In the genomic region with DNA sequence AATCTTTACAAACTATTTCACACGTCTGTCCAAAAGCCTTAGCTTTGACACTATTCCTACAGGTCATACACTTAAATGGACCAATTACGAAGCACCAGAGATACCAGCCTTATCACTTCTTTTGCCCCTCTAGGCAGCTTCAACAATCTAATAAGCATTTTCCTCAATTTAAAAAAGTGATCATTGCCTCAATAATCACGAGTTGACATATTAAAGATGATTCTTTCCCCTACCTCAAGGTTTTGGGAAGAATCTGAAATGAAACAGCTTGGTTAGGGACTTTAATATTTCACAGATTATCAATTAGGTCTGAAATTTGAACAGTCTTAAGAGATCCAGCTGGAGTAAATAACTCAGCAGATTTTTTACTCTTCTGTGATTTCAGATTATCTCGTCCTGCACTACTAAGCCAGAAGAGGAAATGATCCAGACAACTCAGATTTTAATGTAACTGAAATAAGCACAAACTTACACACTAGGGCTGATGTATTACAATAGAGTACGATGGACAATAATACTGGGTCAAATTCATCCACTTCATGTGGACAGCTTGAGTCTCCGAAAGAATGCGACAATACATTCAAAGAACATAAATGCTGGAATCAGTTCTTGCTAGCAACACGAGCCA, we compare ENCODE assay signal across 12 cellular contexts. TPM values are rescaled to one million over a fixed set of nuclear protein-coding genes. Genes with fewer than 3 reads are reported as not detected.
A peak's percentile ranks its signal among the peaks of the same experiment; 100 is the strongest.
DNase-seq lines count a peak whose midpoint lies in the region; ATAC-seq, FAIRE-seq and TF ChIP-seq lines count a peak whose summit lies in the region.
"Had no signal": no experiment of that assay in that cellular context is flagged by ENCODE, and none has a peak within 500 bp of the region (broad histone marks: within the 10 kb centered on the region; RNA-seq: fewer than 3 reads in every experiment).

No MANE protein-coding gene starts in this region.

- POLR2A ChIA-PET in endothelial cell of umbilical vein (lab: Charles Lee): interaction anchor here (0.7 kb wide), 1 partner anchor 17 kb away, joined by 7 read pairs; no protein-coding TSS in a partner anchor

- no peak for DNase-seq in activated naive CD4-positive, alpha-beta T cell treated with anti-CD3 and anti-CD28 coated beads, Interleukin-2, amount 50 U/mL, for 16 hours
- peak; percentile 13 for DNase-seq in endothelial cell of umbilical vein (ENCODE audit: low read depth, low spot score)
- DNase-seq in stimulated activated naive B cell treated with anti-CD40 and anti-IgM and Interleukin-4, amounts not matched to agents 10 μg/mL and 1 μg/mL and 100 μg/mL, for 72 hours: no peak
- no peak for DNase-seq in MG63
- DNase-seq in NCI-H748 (lab: John Stamatoyannopoulos, UW; ENCODE audit: unreplicated experiment): no peak
- DNase-seq: activated naive CD8-positive, alpha-beta T cell treated with anti-CD3 and anti-CD28 coated beads, Interleukin-2, amount 10 ng/mL, durations not matched to agents 7 days and 5 days; effector CD8-positive, alpha-beta T cell; KG1; spleen had no signal

- H3K4me1 ChIP-seq in KMS-11 (ENCODE audit: low read depth, poor library complexity, severe bottlenecking): peaks cover 49% of the 10 kb centered on the region
- peaks cover 2% of the 10 kb centered on the region for H3K4me1 ChIP-seq in endothelial cell of umbilical vein (ENCODE audit: control insufficient read depth, extremely low read depth, insufficient read depth, low read length)

- H3K27ac ChIP-seq in KMS-11 (no peak overlapping the region), endothelial cell of umbilical vein (ENCODE audit: insufficient read depth, low read depth, low read length) (no peak overlapping the region)

- no peak for TF ChIP-seq POLR2A in endothelial cell of umbilical vein (IDR thresholded peaks at IDR 0.05; ENCODE audit: low read depth, low read length)

- H3K9me3 Mint-ChIP-seq in activated naive CD4-positive, alpha-beta T cell treated with anti-CD3 and anti-CD28 coated beads, Interleukin-2, amount 50 U/mL, for 24 hours: no peaks in the 10 kb centered on the region
- H3K9me3 Mint-ChIP-seq in stimulated activated naive B cell treated with anti-CD40 and anti-IgM and Interleukin-4, amounts not matched to agents 10 μg/mL and 1 μg/mL and 100 μg/mL, for 72 hours: no peaks in the 10 kb centered on the region
- H3K9me3 Mint-ChIP-seq: activated naive CD8-positive, alpha-beta T cell treated with anti-CD3 and anti-CD28 coated beads, Interleukin-2, amount 10 ng/mL, durations not matched to agents 7 days and 5 days had no signal

- H3K27me3 ChIP-seq in KMS-11 (ENCODE audit: insufficient read depth, low read depth) (no peaks in the 10 kb centered on the region), endothelial cell of umbilical vein (ENCODE audit: control insufficient read depth in 2 of 2, insufficient read depth in 2 of 2, low read length in 2 of 2) (no peaks in the 10 kb centered on the region), MG63 (no peaks in the 10 kb centered on the region)
- H3K27me3 ChIP-seq: spleen had no signal

- no peak for FAIRE-seq in endothelial cell of umbilical vein (lab: Jason Lieb, UNC)

- H3K36me3 ChIP-seq in KMS-11 (ENCODE audit: insufficient read depth): no peaks in the 10 kb centered on the region
- H3K36me3 ChIP-seq in endothelial cell of umbilical vein (ENCODE audit: control insufficient read depth in 2 of 2, extremely low read depth in 1 of 2, insufficient read depth in 2 of 2, low read length in 2 of 2): no peaks in the 10 kb centered on the region
- peaks cover 8% of the 10 kb centered on the region; the same call in 1 of the 2 replicates for H3K36me3 ChIP-seq in MG63
- H3K36me3 ChIP-seq: spleen had no signal

- H3K9me3 ChIP-seq in endothelial cell of umbilical vein (replicated peaks; ENCODE audit: control insufficient read depth, insufficient read depth, low read length) (no peaks in the 10 kb centered on the region), MG63 (no peaks in the 10 kb centered on the region)
- H3K9me3 ChIP-seq: spleen had no signal

- peak overlapping the region; percentile 33; the same call in 1 of the 2 replicates for H3K4me2 ChIP-seq in KMS-11
- H3K4me2 ChIP-seq in endothelial cell of umbilical vein (ENCODE audit: insufficient read depth, low read length): no peak overlapping the region

- H4K20me1 ChIP-seq in KMS-11 (ENCODE audit: insufficient read depth) (peaks cover 60% of the 10 kb centered on the region), endothelial cell of umbilical vein (replicated peaks; ENCODE audit: control insufficient read depth, extremely low read depth, insufficient read depth, low read length) (peaks cover 17% of the 10 kb centered on the region)

- H3K4me3 ChIP-seq in KMS-11 (IDR thresholded peaks at IDR 0.05; ENCODE audit: insufficient read depth, low read depth, low read length) (no peak overlapping the region), endothelial cell of umbilical vein (replicated peaks in 1 of 3; ENCODE audit: insufficient read depth in 1 of 3, low read depth in 1 of 3, low read length in 3 of 3) (no peak overlapping the region), MG63 (no peak overlapping the region)
- H3K4me3 ChIP-seq: spleen had no signal

- no peaks in the 10 kb centered on the region for H3K36me3 Mint-ChIP-seq in activated naive CD4-positive, alpha-beta T cell treated with anti-CD3 and anti-CD28 coated beads, Interleukin-2, amount 50 U/mL, for 24 hours
- H3K36me3 Mint-ChIP-seq in stimulated activated naive B cell treated with anti-CD40 and anti-IgM and Interleukin-4, amounts not matched to agents 10 μg/mL and 1 μg/mL and 100 μg/mL, for 72 hours: peaks cover 5 to 17% of the 10 kb centered on the region in 2 donors

- intact Hi-C loops in endothelial cell of umbilical vein (cut with micrococcal nuclease): loop anchor here (10.0 kb wide), 1 partner anchor 851 kb away; no protein-coding TSS in a partner anchor

- dilution Hi-C loops in endothelial cell of umbilical vein (cut with MboI; ENCODE audit: extremely low pct_ligation_motif_present, low sequenced_read_pairs): no loop called here

- H2AFZ ChIP-seq in KMS-11 (ENCODE audit: low read depth): no peak overlapping the region
- no peak overlapping the region for H2AFZ ChIP-seq in endothelial cell of umbilical vein (ENCODE audit: low read depth, low read length)

- peaks cover 2% of the 10 kb centered on the region for H3K9me1 ChIP-seq in endothelial cell of umbilical vein (replicated peaks; ENCODE audit: control insufficient read depth, extremely low read depth, insufficient read depth, low read length)

- peaks cover 93% of the 10 kb centered on the region for H3K4me1 Mint-ChIP-seq in activated naive CD4-positive, alpha-beta T cell treated with anti-CD3 and anti-CD28 coated beads, Interleukin-2, amount 50 U/mL, for 24 hours
- H3K4me1 Mint-ChIP-seq in stimulated activated naive B cell treated with anti-CD40 and anti-IgM and Interleukin-4, amounts not matched to agents 10 μg/mL and 1 μg/mL and 100 μg/mL, for 72 hours: peaks cover 54 to 94% of the 10 kb centered on the region in 2 donors

- no TSS peak for BruUV-seq in endothelial cell of umbilical vein (replicated peaks; lab: Mats Ljungman, UMichigan)

- H3K27me3 Mint-ChIP-seq in activated naive CD4-positive, alpha-beta T cell treated with anti-CD3 and anti-CD28 coated beads, Interleukin-2, amount 50 U/mL, for 24 hours: no peaks in the 10 kb centered on the region
- H3K27me3 Mint-ChIP-seq in stimulated activated naive B cell treated with anti-CD40 and anti-IgM and Interleukin-4, amounts not matched to agents 10 μg/mL and 1 μg/mL and 100 μg/mL, for 72 hours: no peaks in the 10 kb centered on the region
- H3K27me3 Mint-ChIP-seq: activated naive CD8-positive, alpha-beta T cell treated with anti-CD3 and anti-CD28 coated beads, Interleukin-2, amount 10 ng/mL, durations not matched to agents 7 days and 5 days had no signal

- no peak overlapping the region for H3K9ac ChIP-seq in KMS-11
- no peak overlapping the region for H3K9ac ChIP-seq in endothelial cell of umbilical vein (replicated peaks; ENCODE audit: extremely low read depth, insufficient read depth, low read length)

- TF ChIP-seq CTCF in KMS-11 (conservative IDR thresholded peaks at IDR 0.05; ENCODE audit: low read depth, low read length): no peak
- TF ChIP-seq CTCF in endothelial cell of umbilical vein (IDR thresholded peaks at IDR 0.05; ENCODE audit: extremely low read depth in 1 of 2, insufficient read depth in 1 of 2, low read depth in 1 of 2, low read length in 2 of 2): no peak

- peak overlapping the region; percentile 57 for H3K4me3 Mint-ChIP-seq in activated naive CD4-positive, alpha-beta T cell treated with anti-CD3 and anti-CD28 coated beads, Interleukin-2, amount 50 U/mL, for 24 hours
- H3K4me3 Mint-ChIP-seq in stimulated activated naive B cell treated with anti-CD40 and anti-IgM and Interleukin-4, amounts not matched to agents 10 μg/mL and 1 μg/mL and 100 μg/mL, for 72 hours: peak overlapping the region in 1 of 2 donors; percentile 32
- H3K4me3 Mint-ChIP-seq: activated naive CD8-positive, alpha-beta T cell treated with anti-CD3 and anti-CD28 coated beads, Interleukin-2, amount 10 ng/mL, durations not matched to agents 7 days and 5 days had no signal

- H3K27ac Mint-ChIP-seq in activated naive CD4-positive, alpha-beta T cell treated with anti-CD3 and anti-CD28 coated beads, Interleukin-2, amount 50 U/mL, for 24 hours: peak overlapping the region; percentile 61
- peak overlapping the region; percentile 83 for H3K27ac Mint-ChIP-seq in stimulated activated naive B cell treated with anti-CD40 and anti-IgM and Interleukin-4, amounts not matched to agents 10 μg/mL and 1 μg/mL and 100 μg/mL, for 72 hours
- H3K27ac Mint-ChIP-seq: activated naive CD8-positive, alpha-beta T cell treated with anti-CD3 and anti-CD28 coated beads, Interleukin-2, amount 10 ng/mL, durations not matched to agents 7 days and 5 days had no signal

- peaks cover 96% of the 10 kb centered on the region for H3K79me2 ChIP-seq in KMS-11 (ENCODE audit: insufficient read depth, low read depth)
- H3K79me2 ChIP-seq in endothelial cell of umbilical vein (ENCODE audit: control insufficient read depth, insufficient read depth, low read length): peaks cover 98% of the 10 kb centered on the region

- CTCF ChIA-PET in endothelial cell of umbilical vein (lab: Charles Lee): interaction anchor here (0.6 to 1.8 kb wide), 4 partner anchors 14 to 676 kb away, joined by 3 to 6 read pairs (median 4); a partner anchor contains a TSS

- peak; percentile 38 to 66 for ATAC-seq in stimulated activated naive B cell treated with anti-CD40 and anti-IgM and Interleukin-4, amounts not matched to agents 10 μg/mL and 1 μg/mL and 100 μg/mL, for 72 hours (replicated peaks)
- no peak for ATAC-seq in GM19351 (IDR thresholded peaks at IDR 0.05; ENCODE audit: unreplicated experiment)

RNA-seq across cellular contexts. Expression of a gene that starts 15.9 kb away (rescaled TPM):
- total RNA-seq in endothelial cell of umbilical vein: 125 and 130 TPM in 2 replicates
- polyA plus RNA-seq in endothelial cell of umbilical vein: 52.5 and 59.2 TPM in 2 replicates
- polyA plus RNA-seq in endothelial cell of umbilical vein (2011; cell fraction: cytosol; rRNA removed): 85.0 and 95.8 TPM in 2 replicates
- polyA plus RNA-seq in endothelial cell of umbilical vein (2011; cell fraction: nucleus; rRNA removed): 45.3 and 49.5 TPM in 2 replicates
- polyA plus RNA-seq in endothelial cell of umbilical vein (2012): 182 and 257 TPM in 2 replicates
- 73.6 and 92.5 TPM in 2 replicates for polyA minus RNA-seq in endothelial cell of umbilical vein
- 49.9 TPM for polyA minus RNA-seq in endothelial cell of umbilical vein (2011; cell fraction: cytosol; rRNA and poly(A)+ RNA removed)
- 16.5 and 22.1 TPM in 2 replicates for polyA minus RNA-seq in endothelial cell of umbilical vein (2011; cell fraction: nucleus; rRNA and poly(A)+ RNA removed)
- 69.7 and 115 TPM in 2 replicates for total RNA-seq in MG63 (2014; rRNA removed; shearing (Covaris generic); ENCODE audit: low replicate concordance)

RNA-seq across cellular contexts. Expression of a gene that starts 41.5 kb away (rescaled TPM):
- 58.0 and 61.2 TPM in 2 replicates for total RNA-seq in endothelial cell of umbilical vein
- 29.4 and 38.5 TPM in 2 replicates for polyA plus RNA-seq in endothelial cell of umbilical vein
- polyA plus RNA-seq in endothelial cell of umbilical vein (2011; cell fraction: cytosol; rRNA removed): 50.4 and 57.9 TPM in 2 replicates
- polyA plus RNA-seq in endothelial cell of umbilical vein (2011; cell fraction: nucleus; rRNA removed): 34.6 and 44.1 TPM in 2 replicates
- 72.5 and 77.2 TPM in 2 replicates for polyA plus RNA-seq in endothelial cell of umbilical vein (2012)
- 30.6 and 31.9 TPM in 2 replicates for polyA minus RNA-seq in endothelial cell of umbilical vein
- 20.5 TPM for polyA minus RNA-seq in endothelial cell of umbilical vein (2011; cell fraction: cytosol; rRNA and poly(A)+ RNA removed)
- polyA minus RNA-seq in endothelial cell of umbilical vein (2011; cell fraction: nucleus; rRNA and poly(A)+ RNA removed): 26.4 and 44.3 TPM in 2 replicates
- total RNA-seq in MG63 (2014; rRNA removed; shearing (Covaris generic); ENCODE audit: low replicate concordance): 131 TPM in 2 replicates

RNA-seq across cellular contexts. Expression of a gene that starts 48.1 kb away (rescaled TPM):
- total RNA-seq in endothelial cell of umbilical vein: 161 and 166 TPM in 2 replicates
- polyA plus RNA-seq in endothelial cell of umbilical vein: 66.2 and 76.0 TPM in 2 replicates
- polyA plus RNA-seq in endothelial cell of umbilical vein (2011; cell fraction: cytosol; rRNA removed): 82.8 and 85.2 TPM in 2 replicates
- polyA plus RNA-seq in endothelial cell of umbilical vein (2011; cell fraction: nucleus; rRNA removed): 50.9 and 85.5 TPM in 2 replicates
- 143 and 158 TPM in 2 replicates for polyA plus RNA-seq in endothelial cell of umbilical vein (2012)
- 77.6 and 95.0 TPM in 2 replicates for polyA minus RNA-seq in endothelial cell of umbilical vein
- polyA minus RNA-seq in endothelial cell of umbilical vein (2011; cell fraction: cytosol; rRNA and poly(A)+ RNA removed): 19.4 TPM
- polyA minus RNA-seq in endothelial cell of umbilical vein (2011; cell fraction: nucleus; rRNA and poly(A)+ RNA removed): 96.4 and 139 TPM in 2 replicates
- total RNA-seq in MG63 (2014; rRNA removed; shearing (Covaris generic); ENCODE audit: low replicate concordance): 45.9 and 53.3 TPM in 2 replicates
